ENCODE assay signal across 1 cellular context in genomic region chr4:106317815-106318214, GRCh38.
TF ChIP-seq lines count a peak whose summit lies in the region.

No MANE protein-coding gene starts in this region.

TF ChIP-seq in K562, 482 proteins besides CTCF, POLR2A, EP300 and RAD21:
- TF ChIP-seq PHF21A (IDR thresholded peaks at IDR 0.05; ENCODE audit: borderline replicate concordance, low read depth) = no peak
- TF ChIP-seq NONO (IDR thresholded peaks at IDR 0.05; ENCODE audit: low read depth in 2 of 2, low read length in 1 of 2) = no peak
- no peak for TF ChIP-seq KLF13 (tag; IDR thresholded peaks at IDR 0.05; ENCODE audit: borderline replicate concordance, low read depth)
- no peak for TF ChIP-seq RBM15 (IDR thresholded peaks at IDR 0.05; ENCODE audit: insufficient read depth, low read length)
- TF ChIP-seq POLR2G (IDR thresholded peaks at IDR 0.05; ENCODE audit: low read depth, low read length) = no peak
- no peak for TF ChIP-seq HMG20A (CRISPR knock-in tag; conservative IDR thresholded peaks at IDR 0.05)
- no peak for TF ChIP-seq ZNF354B (CRISPR knock-in tag; IDR thresholded peaks at IDR 0.05)
- TF ChIP-seq SAP30 (IDR thresholded peaks at IDR 0.05; ENCODE audit: borderline replicate concordance, insufficient read depth, low read depth, low read length, poor library complexity, severe bottlenecking) = no peak
- TF ChIP-seq ZSCAN32 (CRISPR knock-in tag; IDR thresholded peaks at IDR 0.05) = no peak
- no peak for TF ChIP-seq NR2C2 (CRISPR knock-in tag; IDR thresholded peaks at IDR 0.05)
- TF ChIP-seq NR2C2 (tag; IDR thresholded peaks at IDR 0.05) = no peak
- TF ChIP-seq, protein P1, sequence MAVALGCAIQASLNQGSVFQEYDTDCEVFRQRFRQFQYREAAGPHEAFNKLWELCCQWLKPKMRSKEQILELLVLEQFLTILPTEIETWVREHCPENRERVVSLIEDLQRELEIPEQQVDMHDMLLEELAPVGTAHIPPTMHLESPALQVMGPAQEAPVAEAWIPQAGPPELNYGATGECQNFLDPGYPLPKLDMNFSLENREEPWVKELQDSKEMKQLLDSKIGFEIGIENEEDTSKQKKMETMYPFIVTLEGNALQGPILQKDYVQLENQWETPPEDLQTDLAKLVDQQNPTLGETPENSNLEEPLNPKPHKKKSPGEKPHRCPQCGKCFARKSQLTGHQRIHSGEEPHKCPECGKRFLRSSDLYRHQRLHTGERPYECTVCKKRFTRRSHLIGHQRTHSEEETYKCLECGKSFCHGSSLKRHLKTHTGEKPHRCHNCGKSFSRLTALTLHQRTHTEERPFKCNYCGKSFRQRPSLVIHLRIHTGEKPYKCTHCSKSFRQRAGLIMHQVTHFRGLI (CRISPR knock-in tag; IDR thresholded peaks at IDR 0.05) = no peak
- no peak for TF ChIP-seq TOE1 (IDR thresholded peaks at IDR 0.05; ENCODE audit: borderline replicate concordance)
- TF ChIP-seq TOE1 (CRISPR knock-in tag; IDR thresholded peaks at IDR 0.05; ENCODE audit: borderline replicate concordance, low read depth) = no peak
- no peak for TF ChIP-seq ATF2 (CRISPR knock-in tag; IDR thresholded peaks at IDR 0.05)
